Comparison of ENCODE assay signal across 1 cellular context in the genomic region with DNA sequence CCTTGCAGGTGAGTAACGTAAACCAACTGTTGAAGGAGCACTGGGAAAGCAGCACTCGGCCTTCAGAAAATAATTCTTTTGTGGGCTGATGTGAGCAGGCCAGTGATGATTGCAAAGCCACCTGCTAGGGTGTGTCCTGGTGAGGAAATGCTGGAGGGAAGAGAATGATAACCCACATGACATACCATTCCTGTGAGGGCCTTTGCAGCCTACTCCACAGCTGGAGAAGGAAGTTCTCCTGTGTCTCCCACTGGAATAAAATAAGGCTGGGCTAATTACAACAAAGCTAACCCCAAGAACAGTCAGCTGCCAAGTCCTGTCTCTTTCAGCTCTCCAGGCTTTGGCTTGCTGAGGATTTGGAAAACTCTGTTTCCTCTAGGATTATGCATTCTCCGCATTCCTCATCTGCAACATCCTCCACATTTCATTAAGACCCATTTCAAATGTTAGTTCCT.
TF ChIP-seq lines count a peak whose summit lies in the region.

No MANE protein-coding gene starts in this region.

TF ChIP-seq in GM23338, 12 proteins besides CTCF, POLR2A, EP300 and RAD21 (continued from another document):
- TF ChIP-seq, protein P1, sequence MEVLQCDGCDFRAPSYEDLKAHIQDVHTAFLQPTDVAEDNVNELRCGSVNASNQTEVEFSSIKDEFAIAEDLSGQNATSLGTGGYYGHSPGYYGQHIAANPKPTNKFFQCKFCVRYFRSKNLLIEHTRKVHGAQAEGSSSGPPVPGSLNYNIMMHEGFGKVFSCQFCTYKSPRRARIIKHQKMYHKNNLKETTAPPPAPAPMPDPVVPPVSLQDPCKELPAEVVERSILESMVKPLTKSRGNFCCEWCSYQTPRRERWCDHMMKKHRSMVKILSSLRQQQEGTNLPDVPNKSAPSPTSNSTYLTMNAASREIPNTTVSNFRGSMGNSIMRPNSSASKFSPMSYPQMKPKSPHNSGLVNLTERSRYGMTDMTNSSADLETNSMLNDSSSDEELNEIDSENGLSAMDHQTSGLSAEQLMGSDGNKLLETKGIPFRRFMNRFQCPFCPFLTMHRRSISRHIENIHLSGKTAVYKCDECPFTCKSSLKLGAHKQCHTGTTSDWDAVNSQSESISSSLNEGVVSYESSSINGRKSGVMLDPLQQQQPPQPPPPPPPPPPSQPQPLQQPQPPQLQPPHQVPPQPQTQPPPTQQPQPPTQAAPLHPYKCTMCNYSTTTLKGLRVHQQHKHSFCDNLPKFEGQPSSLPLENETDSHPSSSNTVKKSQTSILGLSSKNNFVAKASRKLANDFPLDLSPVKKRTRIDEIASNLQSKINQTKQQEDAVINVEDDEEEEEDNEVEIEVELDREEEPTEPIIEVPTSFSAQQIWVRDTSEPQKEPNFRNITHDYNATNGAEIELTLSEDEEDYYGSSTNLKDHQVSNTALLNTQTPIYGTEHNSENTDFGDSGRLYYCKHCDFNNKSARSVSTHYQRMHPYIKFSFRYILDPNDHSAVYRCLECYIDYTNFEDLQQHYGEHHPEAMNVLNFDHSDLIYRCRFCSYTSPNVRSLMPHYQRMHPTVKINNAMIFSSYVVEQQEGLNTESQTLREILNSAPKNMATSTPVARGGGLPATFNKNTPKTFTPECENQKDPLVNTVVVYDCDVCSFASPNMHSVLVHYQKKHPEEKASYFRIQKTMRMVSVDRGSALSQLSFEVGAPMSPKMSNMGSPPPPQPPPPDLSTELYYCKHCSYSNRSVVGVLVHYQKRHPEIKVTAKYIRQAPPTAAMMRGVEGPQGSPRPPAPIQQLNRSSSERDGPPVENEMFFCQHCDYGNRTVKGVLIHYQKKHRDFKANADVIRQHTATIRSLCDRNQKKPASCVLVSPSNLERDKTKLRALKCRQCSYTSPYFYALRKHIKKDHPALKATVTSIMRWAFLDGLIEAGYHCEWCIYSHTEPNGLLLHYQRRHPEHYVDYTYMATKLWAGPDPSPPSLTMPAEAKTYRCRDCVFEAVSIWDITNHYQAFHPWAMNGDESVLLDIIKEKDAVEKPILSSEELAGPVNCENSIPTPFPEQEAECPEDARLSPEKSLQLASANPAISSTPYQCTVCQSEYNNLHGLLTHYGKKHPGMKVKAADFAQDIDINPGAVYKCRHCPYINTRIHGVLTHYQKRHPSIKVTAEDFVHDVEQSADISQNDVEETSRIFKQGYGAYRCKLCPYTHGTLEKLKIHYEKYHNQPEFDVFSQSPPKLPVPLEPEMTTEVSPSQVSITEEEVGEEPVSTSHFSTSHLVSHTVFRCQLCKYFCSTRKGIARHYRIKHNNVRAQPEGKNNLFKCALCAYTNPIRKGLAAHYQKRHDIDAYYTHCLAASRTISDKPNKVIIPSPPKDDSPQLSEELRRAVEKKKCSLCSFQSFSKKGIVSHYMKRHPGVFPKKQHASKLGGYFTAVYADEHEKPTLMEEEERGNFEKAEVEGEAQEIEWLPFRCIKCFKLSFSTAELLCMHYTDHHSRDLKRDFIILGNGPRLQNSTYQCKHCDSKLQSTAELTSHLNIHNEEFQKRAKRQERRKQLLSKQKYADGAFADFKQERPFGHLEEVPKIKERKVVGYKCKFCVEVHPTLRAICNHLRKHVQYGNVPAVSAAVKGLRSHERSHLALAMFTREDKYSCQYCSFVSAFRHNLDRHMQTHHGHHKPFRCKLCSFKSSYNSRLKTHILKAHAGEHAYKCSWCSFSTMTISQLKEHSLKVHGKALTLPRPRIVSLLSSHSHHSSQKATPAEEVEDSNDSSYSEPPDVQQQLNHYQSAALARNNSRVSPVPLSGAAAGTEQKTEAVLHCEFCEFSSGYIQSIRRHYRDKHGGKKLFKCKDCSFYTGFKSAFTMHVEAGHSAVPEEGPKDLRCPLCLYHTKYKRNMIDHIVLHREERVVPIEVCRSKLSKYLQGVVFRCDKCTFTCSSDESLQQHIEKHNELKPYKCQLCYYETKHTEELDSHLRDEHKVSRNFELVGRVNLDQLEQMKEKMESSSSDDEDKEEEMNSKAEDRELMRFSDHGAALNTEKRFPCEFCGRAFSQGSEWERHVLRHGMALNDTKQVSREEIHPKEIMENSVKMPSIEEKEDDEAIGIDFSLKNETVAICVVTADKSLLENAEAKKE (CRISPR knock-in tag; IDR thresholded peaks at IDR 0.05): peak; percentile 90
- TF ChIP-seq, protein P2, sequence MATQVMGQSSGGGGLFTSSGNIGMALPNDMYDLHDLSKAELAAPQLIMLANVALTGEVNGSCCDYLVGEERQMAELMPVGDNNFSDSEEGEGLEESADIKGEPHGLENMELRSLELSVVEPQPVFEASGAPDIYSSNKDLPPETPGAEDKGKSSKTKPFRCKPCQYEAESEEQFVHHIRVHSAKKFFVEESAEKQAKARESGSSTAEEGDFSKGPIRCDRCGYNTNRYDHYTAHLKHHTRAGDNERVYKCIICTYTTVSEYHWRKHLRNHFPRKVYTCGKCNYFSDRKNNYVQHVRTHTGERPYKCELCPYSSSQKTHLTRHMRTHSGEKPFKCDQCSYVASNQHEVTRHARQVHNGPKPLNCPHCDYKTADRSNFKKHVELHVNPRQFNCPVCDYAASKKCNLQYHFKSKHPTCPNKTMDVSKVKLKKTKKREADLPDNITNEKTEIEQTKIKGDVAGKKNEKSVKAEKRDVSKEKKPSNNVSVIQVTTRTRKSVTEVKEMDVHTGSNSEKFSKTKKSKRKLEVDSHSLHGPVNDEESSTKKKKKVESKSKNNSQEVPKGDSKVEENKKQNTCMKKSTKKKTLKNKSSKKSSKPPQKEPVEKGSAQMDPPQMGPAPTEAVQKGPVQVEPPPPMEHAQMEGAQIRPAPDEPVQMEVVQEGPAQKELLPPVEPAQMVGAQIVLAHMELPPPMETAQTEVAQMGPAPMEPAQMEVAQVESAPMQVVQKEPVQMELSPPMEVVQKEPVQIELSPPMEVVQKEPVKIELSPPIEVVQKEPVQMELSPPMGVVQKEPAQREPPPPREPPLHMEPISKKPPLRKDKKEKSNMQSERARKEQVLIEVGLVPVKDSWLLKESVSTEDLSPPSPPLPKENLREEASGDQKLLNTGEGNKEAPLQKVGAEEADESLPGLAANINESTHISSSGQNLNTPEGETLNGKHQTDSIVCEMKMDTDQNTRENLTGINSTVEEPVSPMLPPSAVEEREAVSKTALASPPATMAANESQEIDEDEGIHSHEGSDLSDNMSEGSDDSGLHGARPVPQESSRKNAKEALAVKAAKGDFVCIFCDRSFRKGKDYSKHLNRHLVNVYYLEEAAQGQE (IDR thresholded peaks at IDR 0.05; ENCODE audit: unreplicated experiment): no peak
- no peak for TF ChIP-seq POLR2AphosphoS5 (IDR thresholded peaks at IDR 0.05; ENCODE audit: low read depth)
- TF ChIP-seq, protein P3, sequence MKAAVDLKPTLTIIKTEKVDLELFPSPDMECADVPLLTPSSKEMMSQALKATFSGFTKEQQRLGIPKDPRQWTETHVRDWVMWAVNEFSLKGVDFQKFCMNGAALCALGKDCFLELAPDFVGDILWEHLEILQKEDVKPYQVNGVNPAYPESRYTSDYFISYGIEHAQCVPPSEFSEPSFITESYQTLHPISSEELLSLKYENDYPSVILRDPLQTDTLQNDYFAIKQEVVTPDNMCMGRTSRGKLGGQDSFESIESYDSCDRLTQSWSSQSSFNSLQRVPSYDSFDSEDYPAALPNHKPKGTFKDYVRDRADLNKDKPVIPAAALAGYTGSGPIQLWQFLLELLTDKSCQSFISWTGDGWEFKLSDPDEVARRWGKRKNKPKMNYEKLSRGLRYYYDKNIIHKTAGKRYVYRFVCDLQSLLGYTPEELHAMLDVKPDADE (IDR thresholded peaks at IDR 0.05): no peak
